In genomic region chr19:18666304-18666703, GRCh38 we compare ENCODE assay signal across 18 cellular contexts. TPM values are rescaled to one million over a fixed set of nuclear protein-coding genes. Genes with fewer than 3 reads are reported as not detected.
DNase-seq lines count a peak whose midpoint lies in the region; ATAC-seq and TF ChIP-seq lines count a peak whose summit lies in the region.
"Had no signal": no experiment of that assay in that cellular context is flagged by ENCODE, and none has a peak within 500 bp of the region (broad histone marks: within the 10 kb centered on the region; RNA-seq: fewer than 3 reads in every experiment).

No MANE protein-coding gene starts in this region.

- peaks cover 8% of the 10 kb centered on the region for H3K79me1 ChIP-seq in neuronal stem cell (ENCODE audit: low read depth, low read length)

- no peak overlapping the region for H3K23ac ChIP-seq in neuronal stem cell (ENCODE audit: low read depth, low read length, poor library complexity)

- H3K36me3 ChIP-seq in Karpas-422 (ENCODE audit: insufficient read depth, low read length) (peaks cover 4% of the 10 kb centered on the region; the same call in 1 of the 2 replicates), neuronal stem cell (replicated peaks in 1 of 2; ENCODE audit: control insufficient read depth in 2 of 2, insufficient read depth in 2 of 2, low read length in 2 of 2) (peaks cover 11 to 51% of the 10 kb centered on the region in 2 donors), thyroid gland (peaks cover 22 to 29% of the 10 kb centered on the region in 2 donors)

- peak overlapping the region; percentile 25 for H2AK5ac ChIP-seq in neuronal stem cell (ENCODE audit: low read depth, low read length)

- H3K27ac ChIP-seq in Karpas-422 (ENCODE audit: low read length) (peak overlapping the region; percentile 73), coronary artery (peak overlapping the region; percentile 98), neuronal stem cell (replicated peaks; ENCODE audit: low read length) (no peak overlapping the region), thyroid gland (peak overlapping the region in 2 of 3 donors; percentile 7 to 36)
- H3K27ac ChIP-seq: SJSA1 had no signal

- no peak for ATAC-seq in HG03196 (IDR thresholded peaks at IDR 0.05; ENCODE audit: unreplicated experiment)
- ATAC-seq: HepG2 had no signal

- H3K4ac ChIP-seq in neuronal stem cell (ENCODE audit: low read length), result no peak overlapping the region

- H3K4me2 ChIP-seq in Karpas-422 (ENCODE audit: low read depth, low read length, poor library complexity, severe bottlenecking) (peak overlapping the region; percentile 49), neuronal stem cell (ENCODE audit: insufficient read depth, low read length, poor library complexity, severe bottlenecking) (no peak overlapping the region)

- intact Hi-C loops in thyroid gland (cut with DNase I), result no loop called here

- H3K9me3 ChIP-seq in Karpas-422 (ENCODE audit: low read length), result no peaks in the 10 kb centered on the region
- H3K9me3 ChIP-seq in neuronal stem cell (replicated peaks in 1 of 2; ENCODE audit: control insufficient read depth in 2 of 2, insufficient read depth in 1 of 2, low read depth in 1 of 2, low read length in 2 of 2), result peaks cover 0 to 2% of the 10 kb centered on the region in 2 donors
- no peaks in the 10 kb centered on the region for H3K9me3 ChIP-seq in thyroid gland
- H3K9me3 ChIP-seq: BE2C, SJSA1 had no signal

- H3K27me3 ChIP-seq in Karpas-422 (ENCODE audit: low read length), result no peaks in the 10 kb centered on the region
- no peaks in the 10 kb centered on the region for H3K27me3 ChIP-seq in neuronal stem cell (ENCODE audit: control insufficient read depth in 3 of 3, insufficient read depth in 3 of 3, low read depth in 1 of 3, low read length in 3 of 3)
- no peaks in the 10 kb centered on the region for H3K27me3 ChIP-seq in thyroid gland
- H3K27me3 ChIP-seq: BE2C, SJSA1 had no signal

- TF ChIP-seq POLR2A in thyroid gland (IDR thresholded peaks at IDR 0.05), result no peak

- H3K9ac ChIP-seq in Karpas-422 (ENCODE audit: low read length), result peak overlapping the region; percentile 51
- no peak overlapping the region for H3K9ac ChIP-seq in neuronal stem cell (ENCODE audit: low read depth, low read length, poor library complexity)

- no peak overlapping the region for H3K4me3 ChIP-seq in Karpas-422 (ENCODE audit: low read length)
- peak overlapping the region; percentile 3 for H3K4me3 ChIP-seq in coronary artery
- no peak overlapping the region for H3K4me3 ChIP-seq in neuronal stem cell (ENCODE audit: low read length in 2 of 2)
- H3K4me3 ChIP-seq in thyroid gland (replicated peaks in 1 of 3), result no peak overlapping the region
- H3K4me3 ChIP-seq: SJSA1 had no signal

- WGBS in neuronal stem cell (ENCODE audit: extremely low coverage in 2 of 2, insufficient read length in 2 of 2, insufficient replicate concordance in 1 of 2), 2 donors, result no CpG with 5 or more reads among the region's 12 CpGs
- 52 to 53% methylated on average over 6 to 12 of the region's 12 CpGs for WGBS in thyroid gland, 2 donors

- no peak overlapping the region for H3K18ac ChIP-seq in neuronal stem cell (ENCODE audit: low read length)

- H2BK120ac ChIP-seq in neuronal stem cell (ENCODE audit: low read depth, low read length), result no peak overlapping the region

- H3K4me1 ChIP-seq in Karpas-422 (ENCODE audit: low read length) (peaks cover 36% of the 10 kb centered on the region), neuronal stem cell (ENCODE audit: control insufficient read depth in 2 of 2, insufficient read depth in 1 of 2, low read depth in 1 of 2, low read length in 2 of 2) (peaks cover 4 to 12% of the 10 kb centered on the region in 2 donors), thyroid gland (peaks cover 4 to 14% of the 10 kb centered on the region in 2 donors)

- peak overlapping the region; percentile 13 for H2BK5ac ChIP-seq in neuronal stem cell (ENCODE audit: low read length)

- no peak overlapping the region for H2AFZ ChIP-seq in Karpas-422 (ENCODE audit: low read length)
- H2AFZ ChIP-seq in neuronal stem cell (ENCODE audit: low read length), result no peak overlapping the region

- no peak overlapping the region for H4K8ac ChIP-seq in neuronal stem cell (ENCODE audit: low read depth, low read length)

- no peaks in the 10 kb centered on the region for H3K9me2 ChIP-seq in Karpas-422 (replicated peaks; ENCODE audit: insufficient read depth, low read length)

- TF ChIP-seq CTCF in coronary artery (IDR thresholded peaks at IDR 0.05), result no peak
- no peak for TF ChIP-seq CTCF in thyroid gland (IDR thresholded peaks at IDR 0.05)

- H2BK12ac ChIP-seq in neuronal stem cell (ENCODE audit: low read length), result no peak overlapping the region

- H4K91ac ChIP-seq in neuronal stem cell (ENCODE audit: low read depth, low read length, poor library complexity), result no peak overlapping the region

- H3K79me2 ChIP-seq in Karpas-422 (ENCODE audit: low read length), result no peaks in the 10 kb centered on the region

- DNase-seq in Karpas-422 (no peak), coronary artery (ENCODE audit: low spot score) (no peak), neuronal stem cell (ENCODE audit: low spot score) (no peak), thyroid gland (peak in 1 of 2 donors; percentile 42), DMS 273 (lab: John Stamatoyannopoulos, UW; ENCODE audit: unreplicated experiment) (no peak), NOMO-1 treated with DMSO at 0.1 percent for 48 hours (lab: John Stamatoyannopoulos, UW; ENCODE audit: unreplicated experiment) (no peak)
- DNase-seq: BE2C; CD8-positive, alpha-beta memory T cell; DMS 273 treated with DMSO at 0.1 percent for 48 hours; H9; NCI-H1105 treated with DMSO at 0.1 percent for 48 hours; NCI-H187 treated with DMSO at 0.1 percent for 48 hours; NCI-H2171 treated with DMSO at 0.1 percent for 48 hours; NCI-H510A; RPMI8226 had no signal

- 0 out of 2 replicates have a peak, but pooled peaks cover 5% of the 10 kb centered on the region for H4K20me1 ChIP-seq in Karpas-422 (ENCODE audit: insufficient read depth, low read depth, low read length)

- H2BK15ac ChIP-seq in neuronal stem cell (ENCODE audit: low read length), result no peak overlapping the region

- no peak overlapping the region for H3K14ac ChIP-seq in neuronal stem cell (ENCODE audit: low read length)

RNA-seq across cellular contexts. Expression of gene CRTC1, which starts 17.2 kb away (rescaled TPM):
- total RNA-seq in Karpas-422 (2014; rRNA removed; shearing (Covaris generic); ENCODE audit: low replicate concordance), result 3.7 and 5.5 TPM in 2 replicates
- 17.4 TPM for polyA plus RNA-seq in neuronal stem cell (2013, experiment 1 of 2)
- polyA plus RNA-seq in neuronal stem cell (2013, experiment 2 of 2), result 17.8 TPM
- total RNA-seq in thyroid gland, result 10 to 100 TPM; 12.3 to 15.9 (median 13.1) TPM

RNA-seq across cellular contexts. Expression of gene KLHL26, which starts 29.5 kb away (rescaled TPM):
- total RNA-seq in Karpas-422 (2014; rRNA removed; shearing (Covaris generic); ENCODE audit: low replicate concordance), result 3.7 and 4.0 TPM in 2 replicates
- 3.8 TPM for polyA plus RNA-seq in neuronal stem cell (2013, experiment 1 of 2)
- 4.4 TPM for polyA plus RNA-seq in neuronal stem cell (2013, experiment 2 of 2)
- 10 to 100 TPM; 13.4 to 20.2 (median 15.9) TPM for total RNA-seq in thyroid gland

RNA-seq across cellular contexts. Expression of gene TMEM59L, which starts 53.6 kb away (rescaled TPM):
- 0.43 and 2.5 TPM in 2 replicates for total RNA-seq in Karpas-422 (2014; rRNA removed; shearing (Covaris generic); ENCODE audit: low replicate concordance)
- polyA plus RNA-seq in neuronal stem cell (2013, experiment 1 of 2), result 7.1 TPM
- polyA plus RNA-seq in neuronal stem cell (2013, experiment 2 of 2), result 6.4 TPM
- total RNA-seq in thyroid gland, result 1 to 10 TPM; 1.3 to 3.1 (median 2.3) TPM
- total RNA-seq: CD8-positive, alpha-beta memory T cell; SJSA1 had no signal
- polyA plus RNA-seq: CD8-positive, alpha-beta memory T cell had no signal

RNA-seq across cellular contexts. Expression of gene CRLF1, which starts 59.7 kb away (rescaled TPM):
- total RNA-seq in Karpas-422 (2014; rRNA removed; shearing (Covaris generic); ENCODE audit: low replicate concordance), result 3.0 TPM in 1 of 2 replicates, not detected in the other
- polyA plus RNA-seq in neuronal stem cell (2013, experiment 1 of 2), result 0.24 TPM
- polyA plus RNA-seq in neuronal stem cell (2013, experiment 2 of 2), result 0.33 TPM
- total RNA-seq in thyroid gland, result 100 to 1,000 TPM in 2 of 4 donors, 10 to 100 TPM in 2; 87.2 to 140 (median 101) TPM
- total RNA-seq: CD8-positive, alpha-beta memory T cell had no signal
- polyA plus RNA-seq: CD8-positive, alpha-beta memory T cell had no signal
